Comparison of ENCODE assay signal across 39 cellular contexts in the genomic region with DNA sequence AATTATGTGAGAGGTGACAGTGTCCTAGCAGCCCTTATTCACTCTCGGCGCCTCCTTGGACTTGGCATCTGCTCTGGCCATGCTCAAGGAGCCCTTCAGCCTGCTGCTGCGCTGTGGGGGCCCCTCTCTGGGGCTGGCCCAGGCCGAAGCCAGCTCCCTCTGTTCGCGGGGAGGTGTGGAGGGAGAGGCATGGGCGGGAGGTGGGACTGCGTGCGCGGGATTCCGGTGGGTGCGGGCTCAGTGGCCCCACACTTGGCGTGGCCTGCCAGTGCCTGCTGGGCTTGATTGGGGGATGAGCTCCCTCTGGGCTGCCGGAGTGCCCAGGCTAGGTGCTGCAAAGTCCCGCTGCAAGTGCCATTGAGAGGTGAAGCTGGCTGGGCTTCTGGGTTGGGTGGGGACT. TPM values are rescaled to one million over a fixed set of nuclear protein-coding genes. Genes with fewer than 3 reads are reported as not detected.
"Had no signal": no experiment of that assay in that cellular context is flagged by ENCODE, and none has a peak within 500 bp of the region (broad histone marks: within the 10 kb centered on the region; RNA-seq: fewer than 3 reads in every experiment).

No MANE protein-coding gene starts in this region.

- H3K27ac Mint-ChIP-seq: activated naive CD4-positive, alpha-beta T cell treated with anti-CD3 and anti-CD28 coated beads for 36 hours; activated naive CD4-positive, alpha-beta T cell treated with anti-CD3 and anti-CD28 coated beads, Interleukin-2, amount 10 ng/mL, durations not matched to agents 7 days and 5 days; activated naive CD4-positive, alpha-beta T cell treated with anti-CD3 and anti-CD28 coated beads, Interleukin-2, amount 50 U/mL, for 24 hours; activated naive CD4-positive, alpha-beta T cell treated with anti-CD3 and anti-CD28 coated beads, Interleukin-2, amount 50 U/mL, for 72 hours; activated naive CD8-positive, alpha-beta T cell; activated naive CD8-positive, alpha-beta T cell treated with anti-CD3 and anti-CD28 coated beads for 36 hours; activated naive CD8-positive, alpha-beta T cell treated with anti-CD3 and anti-CD28 coated beads, Interleukin-2, amount 10 ng/mL, durations not matched to agents 7 days and 5 days; activated naive CD8-positive, alpha-beta T cell treated with anti-CD3 and anti-CD28 coated beads, Interleukin-2, amount 50 U/mL, for 24 hours; activated T-cell treated with anti-CD3 and anti-CD28 coated beads, Interleukin-2, amount 50 U/mL, for 24 hours; activated T-cell treated with anti-CD3 and anti-CD28 coated beads, Interleukin-2, amount 50 U/mL, for 72 hours; activated T-helper 1 cell treated with anti-CD3 and anti-CD28 coated beads, Interleukin-12 subunit alpha, Interleukin-12 subunit beta, Interleukin-2, Interleukin-4 antibody, amounts not matched to agents 30 ng/mL and 10 ng/mL and 1 ng/mL, durations not matched to agents 14 hours and 24 hours and 36 hours; activated T-helper 17 cell treated with anti-CD3 and anti-CD28 coated beads, Interleukin-2, amount 50 U/mL, for 72 hours; activated T-helper 2 cell treated with anti-CD3 and anti-CD28 coated beads, Interferon-gamma antibody, Interleukin-2, Interleukin-4, amounts not matched to agents 10 μg/mL and 5 μg/mL and 100 μg/mL, durations not matched to agents 14 hours and 24 hours and 36 hours; brain had no signal

- H3K27me3 ChIP-seq: ascending aorta, body of pancreas, brain microvascular endothelial cell, breast epithelium, cardiac muscle cell had no signal

- H3K4me1 ChIP-seq: adrenal gland, ascending aorta, body of pancreas, breast epithelium had no signal

- H3K4me3 ChIP-seq: adrenal gland, ascending aorta, body of pancreas, breast epithelium, cardiac muscle cell had no signal

- H3K4me1 Mint-ChIP-seq: activated naive CD4-positive, alpha-beta T cell treated with anti-CD3 and anti-CD28 coated beads, Interleukin-2, amount 10 ng/mL, durations not matched to agents 7 days and 5 days; activated naive CD4-positive, alpha-beta T cell treated with anti-CD3 and anti-CD28 coated beads, Interleukin-2, amount 50 U/mL, for 24 hours; activated naive CD8-positive, alpha-beta T cell treated with anti-CD3 and anti-CD28 coated beads for 36 hours; activated naive CD8-positive, alpha-beta T cell treated with anti-CD3 and anti-CD28 coated beads, Interleukin-2, amount 10 ng/mL, durations not matched to agents 7 days and 5 days; activated naive CD8-positive, alpha-beta T cell treated with anti-CD3 and anti-CD28 coated beads, Interleukin-2, amount 50 U/mL, for 24 hours; activated T-helper 17 cell treated with anti-CD3 and anti-CD28 coated beads, Interleukin-2, amount 50 U/mL, for 72 hours; brain; central memory CD8-positive, alpha-beta T cell had no signal

- H3K27me3 Mint-ChIP-seq: activated naive CD4-positive, alpha-beta T cell treated with anti-CD3 and anti-CD28 coated beads, Interleukin-2, amount 10 ng/mL, durations not matched to agents 7 days and 5 days; brain had no signal

- H3K36me3 Mint-ChIP-seq: activated naive CD4-positive, alpha-beta T cell treated with anti-CD3 and anti-CD28 coated beads, Interleukin-2, amount 10 ng/mL, durations not matched to agents 7 days and 5 days; activated naive CD4-positive, alpha-beta T cell treated with anti-CD3 and anti-CD28 coated beads, Interleukin-2, amount 50 U/mL, for 24 hours; activated naive CD4-positive, alpha-beta T cell treated with anti-CD3 and anti-CD28 coated beads, Interleukin-2, amount 50 U/mL, for 72 hours; activated naive CD8-positive, alpha-beta T cell; activated naive CD8-positive, alpha-beta T cell treated with anti-CD3 and anti-CD28 coated beads for 36 hours; activated naive CD8-positive, alpha-beta T cell treated with anti-CD3 and anti-CD28 coated beads, Interleukin-2, amount 10 ng/mL, durations not matched to agents 7 days and 5 days; brain had no signal

- H3K9me3 Mint-ChIP-seq: activated naive CD4-positive, alpha-beta T cell treated with anti-CD3 and anti-CD28 coated beads for 36 hours; activated naive CD4-positive, alpha-beta T cell treated with anti-CD3 and anti-CD28 coated beads, Interleukin-2, amount 10 ng/mL, durations not matched to agents 7 days and 5 days; activated naive CD4-positive, alpha-beta T cell treated with anti-CD3 and anti-CD28 coated beads, Interleukin-2, amount 50 U/mL, for 24 hours; activated naive CD4-positive, alpha-beta T cell treated with anti-CD3 and anti-CD28 coated beads, Interleukin-2, amount 50 U/mL, for 72 hours; activated naive CD8-positive, alpha-beta T cell treated with anti-CD3 and anti-CD28 coated beads for 36 hours; activated naive CD8-positive, alpha-beta T cell treated with anti-CD3 and anti-CD28 coated beads, Interleukin-2, amount 10 ng/mL, durations not matched to agents 7 days and 5 days; activated naive CD8-positive, alpha-beta T cell treated with anti-CD3 and anti-CD28 coated beads, Interleukin-2, amount 50 U/mL, for 24 hours; activated T-cell treated with anti-CD3 and anti-CD28 coated beads, Interleukin-2, amount 50 U/mL, for 24 hours; activated T-cell treated with anti-CD3 and anti-CD28 coated beads, Interleukin-2, amount 50 U/mL, for 4 hours; activated T-cell treated with anti-CD3 and anti-CD28 coated beads, Interleukin-2, amount 50 U/mL, for 72 hours; activated T-helper 1 cell treated with anti-CD3 and anti-CD28 coated beads, Interleukin-12 subunit alpha, Interleukin-12 subunit beta, Interleukin-2, Interleukin-4 antibody, amounts not matched to agents 30 ng/mL and 10 ng/mL and 1 ng/mL, durations not matched to agents 14 hours and 24 hours and 36 hours; activated T-helper 17 cell treated with anti-CD3 and anti-CD28 coated beads, Interleukin-2, amount 50 U/mL, for 72 hours; activated T-helper 2 cell treated with anti-CD3 and anti-CD28 coated beads, Interferon-gamma antibody, Interleukin-2, Interleukin-4, amounts not matched to agents 10 μg/mL and 5 μg/mL and 100 μg/mL, durations not matched to agents 14 hours and 24 hours and 36 hours; brain; central memory CD8-positive, alpha-beta T cell had no signal

- H3K9me3 ChIP-seq: adrenal gland, ascending aorta, body of pancreas, breast epithelium had no signal

- H3K36me3 ChIP-seq: adrenal gland, ascending aorta, brain microvascular endothelial cell, breast epithelium, cardiac muscle cell had no signal

- DNase-seq: activated effector memory CD4-positive, alpha-beta T cell treated with anti-CD3 and anti-CD28 coated beads, Interleukin-2, amount 50 U/mL, for 16 hours; activated effector memory CD4-positive, alpha-beta T cell treated with Interleukin-2 at 50 U/mL for 16 hours; activated gamma-delta T cell; activated gamma-delta T cell treated with Interleukin-2 at 50 U/mL for 16 hours; activated naive CD4-positive, alpha-beta T cell; activated naive CD4-positive, alpha-beta T cell treated with anti-CD3 and anti-CD28 coated beads for 36 hours; activated naive CD4-positive, alpha-beta T cell treated with anti-CD3 and anti-CD28 coated beads, Interleukin-2, amount 10 ng/mL, durations not matched to agents 7 days and 5 days; activated naive CD4-positive, alpha-beta T cell treated with anti-CD3 and anti-CD28 coated beads, Interleukin-2, amount 50 U/mL, for 16 hours; activated naive CD4-positive, alpha-beta T cell treated with Interleukin-2 at 50 U/mL for 16 hours; activated naive CD8-positive, alpha-beta T cell treated with anti-CD3 and anti-CD28 coated beads for 36 hours; activated naive CD8-positive, alpha-beta T cell treated with anti-CD3 and anti-CD28 coated beads, Interleukin-2, amount 10 ng/mL, durations not matched to agents 7 days and 5 days; activated naive CD8-positive, alpha-beta T cell treated with anti-CD3 and anti-CD28 coated beads, Interleukin-2, amount 50 U/mL, for 24 hours; activated T-cell treated with anti-CD3 and anti-CD28 coated beads, Interleukin-2, amount 50 U/mL, for 1 hour; activated T-cell treated with anti-CD3 and anti-CD28 coated beads, Interleukin-2, amount 50 U/mL, for 24 hours; activated T-cell treated with anti-CD3 and anti-CD28 coated beads, Interleukin-2, amount 50 U/mL, for 4 hours; activated T-cell treated with anti-CD3 and anti-CD28 coated beads, Interleukin-2, amount 50 U/mL, for 48 hours; activated T-cell treated with anti-CD3 and anti-CD28 coated beads, Interleukin-2, amount 50 U/mL, for 72 hours; adrenal gland; amniotic stem cell; amygdala; anterior cingulate cortex; aorta; body of pancreas; brain microvascular endothelial cell; central memory CD4-positive, alpha-beta T cell; cerebellar nuclear complex had no signal

- H3K4me3 Mint-ChIP-seq: activated naive CD4-positive, alpha-beta T cell treated with anti-CD3 and anti-CD28 coated beads for 36 hours; activated naive CD4-positive, alpha-beta T cell treated with anti-CD3 and anti-CD28 coated beads, Interleukin-2, amount 10 ng/mL, durations not matched to agents 7 days and 5 days; activated naive CD4-positive, alpha-beta T cell treated with anti-CD3 and anti-CD28 coated beads, Interleukin-2, amount 50 U/mL, for 24 hours; activated naive CD8-positive, alpha-beta T cell; activated naive CD8-positive, alpha-beta T cell treated with anti-CD3 and anti-CD28 coated beads for 36 hours; activated naive CD8-positive, alpha-beta T cell treated with anti-CD3 and anti-CD28 coated beads, Interleukin-2, amount 10 ng/mL, durations not matched to agents 7 days and 5 days; activated naive CD8-positive, alpha-beta T cell treated with anti-CD3 and anti-CD28 coated beads, Interleukin-2, amount 50 U/mL, for 24 hours; activated T-cell treated with anti-CD3 and anti-CD28 coated beads, Interleukin-2, amount 50 U/mL, for 24 hours; activated T-cell treated with anti-CD3 and anti-CD28 coated beads, Interleukin-2, amount 50 U/mL, for 4 hours; activated T-cell treated with anti-CD3 and anti-CD28 coated beads, Interleukin-2, amount 50 U/mL, for 72 hours; activated T-helper 1 cell treated with anti-CD3 and anti-CD28 coated beads, Interleukin-12 subunit alpha, Interleukin-12 subunit beta, Interleukin-2, Interleukin-4 antibody, amounts not matched to agents 30 ng/mL and 10 ng/mL and 1 ng/mL, durations not matched to agents 14 hours and 24 hours and 36 hours; activated T-helper 17 cell treated with anti-CD3 and anti-CD28 coated beads, Interleukin-2, amount 50 U/mL, for 72 hours; brain; central memory CD8-positive, alpha-beta T cell had no signal

- FAIRE-seq: astrocyte, bronchial epithelial cell had no signal

- H3K27ac ChIP-seq: adrenal gland, ascending aorta, body of pancreas, brain microvascular endothelial cell, breast epithelium, cardiac muscle cell had no signal

RNA-seq across cellular contexts. Expression of gene DMRTA1, which starts 12.9 kb away (rescaled TPM):
- total RNA-seq: activated naive CD4-positive, alpha-beta T cell treated with anti-CD3 and anti-CD28 coated beads for 36 hours; activated naive CD4-positive, alpha-beta T cell treated with anti-CD3 and anti-CD28 coated beads, Interleukin-2, amount 50 U/mL, for 72 hours; activated naive CD8-positive, alpha-beta T cell treated with anti-CD3 and anti-CD28 coated beads for 36 hours; activated naive CD8-positive, alpha-beta T cell treated with anti-CD3 and anti-CD28 coated beads, Interleukin-2, amount 10 ng/mL, durations not matched to agents 7 days and 5 days; activated T-cell treated with anti-CD3 and anti-CD28 coated beads, Interleukin-2, amount 50 U/mL, for 4 hours; activated T-cell treated with anti-CD3 and anti-CD28 coated beads, Interleukin-2, amount 50 U/mL, for 72 hours; activated T-helper 1 cell treated with anti-CD3 and anti-CD28 coated beads, Interleukin-12 subunit alpha, Interleukin-12 subunit beta, Interleukin-2, Interleukin-4 antibody, amounts not matched to agents 30 ng/mL and 10 ng/mL and 1 ng/mL, durations not matched to agents 14 hours and 24 hours and 36 hours; activated T-helper 2 cell treated with anti-CD3 and anti-CD28 coated beads, Interferon-gamma antibody, Interleukin-2, Interleukin-4, amounts not matched to agents 10 μg/mL and 5 μg/mL and 100 μg/mL, durations not matched to agents 14 hours and 24 hours and 36 hours; ascending aorta had no signal
- polyA plus RNA-seq: aorta had no signal
